ENCODE assay signal across 24 cellular contexts in the genomic region with DNA sequence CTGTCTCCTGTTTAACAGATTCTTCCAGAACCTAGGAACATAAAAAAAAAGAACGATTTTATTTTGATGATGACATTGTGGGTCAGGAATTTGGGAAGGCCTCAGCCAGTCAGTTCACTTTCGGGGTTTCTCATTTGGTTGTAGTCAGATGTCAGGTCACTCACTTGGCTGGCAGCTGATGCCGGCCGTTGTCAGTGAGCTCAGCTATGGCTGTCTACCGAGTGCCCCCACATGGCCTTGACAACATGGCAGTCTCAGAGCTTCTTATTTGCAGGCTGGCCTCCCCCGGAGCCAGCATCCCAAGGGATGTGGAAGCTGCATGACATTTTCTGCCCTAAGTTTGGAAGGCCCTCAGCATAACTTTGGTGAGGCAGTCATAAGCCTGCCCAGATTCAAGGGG. TPM values are rescaled to one million over a fixed set of nuclear protein-coding genes. Genes with fewer than 3 reads are reported as not detected.
"Had no signal": no experiment of that assay in that cellular context is flagged by ENCODE, and none has a peak within 500 bp of the region (broad histone marks: within the 10 kb centered on the region; RNA-seq: fewer than 3 reads in every experiment).

No MANE protein-coding gene starts in this region.

- H3K27me3 ChIP-seq: heart right ventricle, hepatocyte, pancreas, right atrium auricular region, right lobe of liver, suprapubic skin, tibial artery, upper lobe of left lung, vagina had no signal

- H3K27ac ChIP-seq: heart right ventricle, hepatocyte, pancreas, right atrium auricular region, skin epidermis, suprapubic skin, thoracic aorta, tibial artery, upper lobe of left lung, vagina had no signal

- ATAC-seq: heart right ventricle; left cardiac atrium; mucosa of descending colon; naive thymus-derived CD8-positive, alpha-beta T cell; pancreas; stimulated activated effector memory CD8-positive, alpha-beta T cell treated with anti-CD3 and anti-CD28 coated beads, Interleukin-12 subunit alpha, Interleukin-12 subunit beta, amount 100 ng/mL, for 72 hours had no signal

- H2AFZ ChIP-seq: hepatocyte had no signal

- H3K4me2 ChIP-seq: hepatocyte had no signal

- H3K4me1 ChIP-seq: vagina had no signal

- DNase-seq: heart right ventricle; kidney glomerular epithelial cell; left cardiac atrium; midbrain; mucosa of descending colon; naive thymus-derived CD8-positive, alpha-beta T cell; nucleus accumbens; pancreas; right lobe of liver; stimulated activated CD4-positive, alpha-beta T cell treated with anti-CD3 and anti-CD28 coated beads, Interleukin-12 subunit alpha, Interleukin-12 subunit beta, amount 100 ng/mL, for 4 hours; stimulated activated CD4-positive, alpha-beta T cell treated with anti-CD3 and anti-CD28 coated beads, Interleukin-15, amount 100 ng/mL, for 24 hours; stimulated activated CD4-positive, alpha-beta T cell treated with anti-CD3 and anti-CD28 coated beads, Interleukin-2, amount 100 ng/mL, for 24 hours; stimulated activated CD4-positive, alpha-beta T cell treated with anti-CD3 and anti-CD28 coated beads, Interleukin-4, amount 100 ng/mL, for 24 hours; stimulated activated naive CD4-positive, alpha-beta T cell; tibial artery; upper lobe of left lung had no signal

- H3K9me3 ChIP-seq: pancreas, suprapubic skin, thoracic aorta, vagina had no signal

- H3K4me3 ChIP-seq: heart right ventricle, hepatocyte, lung, mucosa of descending colon, pancreas, right atrium auricular region, right lobe of liver, skin epidermis, suprapubic skin, thoracic aorta, tibial artery, upper lobe of left lung, vagina had no signal

RNA-seq across cellular contexts. Expression of a gene that starts 11.5 kb away (rescaled TPM):
- total RNA-seq: naive thymus-derived CD8-positive, alpha-beta T cell had no signal
